Comparison of ENCODE assay signal across 19 cellular contexts in the genomic region with DNA sequence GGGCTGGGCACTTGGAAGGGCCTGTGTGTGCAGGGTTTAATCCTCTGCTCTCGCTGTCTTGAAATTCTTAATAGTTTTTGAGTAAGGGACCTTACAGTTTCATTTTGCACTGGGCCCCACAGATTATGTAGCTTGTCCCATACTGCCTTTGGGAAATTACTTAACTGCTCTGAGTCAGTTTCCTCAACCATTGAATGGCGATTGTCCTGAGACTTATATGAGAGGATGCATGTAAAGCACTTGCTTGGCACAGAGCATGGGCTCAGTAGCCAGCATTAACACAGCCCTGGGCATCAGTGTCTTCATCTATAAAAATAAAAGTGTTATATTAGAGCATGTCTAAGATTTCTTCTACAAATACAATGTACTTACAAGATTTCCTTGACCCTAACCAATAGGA.
"Had no signal": no experiment of that assay in that cellular context is flagged by ENCODE, and none has a peak within 500 bp of the region (broad histone marks: within the 10 kb centered on the region; RNA-seq: fewer than 3 reads in every experiment).

No MANE protein-coding gene starts in this region.

- H3K27ac ChIP-seq: brain microvascular endothelial cell, esophagus squamous epithelium, foreskin keratinocyte, hepatocyte, left ventricle myocardium inferior, stomach, thoracic aorta had no signal

- H3K4me1 Mint-ChIP-seq: activated CD8-positive, alpha-beta memory T cell treated with anti-CD3 and anti-CD28 coated beads, Interleukin-2, amount 10 ng/mL, durations not matched to agents 7 days and 5 days had no signal

- H3K36me3 Mint-ChIP-seq: activated CD8-positive, alpha-beta memory T cell treated with anti-CD3 and anti-CD28 coated beads, Interleukin-2, amount 10 ng/mL, durations not matched to agents 7 days and 5 days had no signal

- H3K79me2 ChIP-seq: hepatocyte had no signal

- H3K36me3 ChIP-seq: brain microvascular endothelial cell, esophagus squamous epithelium, left ventricle myocardium inferior, stomach, thoracic aorta had no signal

- H3K27me3 Mint-ChIP-seq: activated CD8-positive, alpha-beta memory T cell treated with anti-CD3 and anti-CD28 coated beads, Interleukin-2, amount 10 ng/mL, durations not matched to agents 7 days and 5 days; activated naive CD8-positive, alpha-beta T cell had no signal

- H3K4me3 ChIP-seq: esophagus squamous epithelium, hepatocyte, left ventricle myocardium inferior, stomach, thoracic aorta had no signal

- H3K4me3 Mint-ChIP-seq: activated CD8-positive, alpha-beta memory T cell treated with anti-CD3 and anti-CD28 coated beads, Interleukin-2, amount 10 ng/mL, durations not matched to agents 7 days and 5 days; activated naive CD8-positive, alpha-beta T cell; activated T-cell treated with anti-CD3 and anti-CD28 coated beads, Interleukin-2, amount 50 U/mL, for 24 hours; neural crest cell had no signal

- H3K27me3 ChIP-seq: brain microvascular endothelial cell, esophagus squamous epithelium, foreskin keratinocyte, hepatocyte, stomach had no signal

- H3K9me3 ChIP-seq: esophagus squamous epithelium, left ventricle myocardium inferior, stomach, thoracic aorta had no signal

- DNase-seq: activated CD4-positive, alpha-beta T cell treated with anti-CD3 and anti-CD28 coated beads, Interleukin-2, amount 50 U/mL, for 4 hours; activated CD4-positive, CD25-positive, alpha-beta regulatory T cell treated with anti-CD3 and anti-CD28 coated beads, Interleukin-2, amount 50 U/mL, for 72 hours; activated CD8-positive, alpha-beta memory T cell treated with anti-CD3 and anti-CD28 coated beads, Interleukin-2, amount 10 ng/mL, durations not matched to agents 7 days and 5 days; activated effector memory CD4-positive, alpha-beta T cell treated with Interleukin-2 at 50 U/mL for 16 hours; activated T-cell treated with anti-CD3 and anti-CD28 coated beads, Interleukin-2, amount 50 U/mL, for 24 hours; amygdala; brain microvascular endothelial cell; esophagus squamous epithelium; foreskin keratinocyte; kidney; left ventricle myocardium inferior; mesenchymal stem cell; stimulated activated CD4-positive, alpha-beta T cell treated with anti-CD3 and anti-CD28 coated beads, Interleukin-4, amount 100 ng/mL, for 4 hours; stomach; T-helper 2 cell had no signal

- H3K27ac Mint-ChIP-seq: activated CD8-positive, alpha-beta memory T cell treated with anti-CD3 and anti-CD28 coated beads, Interleukin-2, amount 10 ng/mL, durations not matched to agents 7 days and 5 days; activated naive CD8-positive, alpha-beta T cell; activated T-cell treated with anti-CD3 and anti-CD28 coated beads, Interleukin-2, amount 50 U/mL, for 24 hours had no signal

- H3K9me3 Mint-ChIP-seq: activated T-cell treated with anti-CD3 and anti-CD28 coated beads, Interleukin-2, amount 50 U/mL, for 24 hours had no signal

- ATAC-seq: activated CD8-positive, alpha-beta memory T cell treated with anti-CD3 and anti-CD28 coated beads, Interleukin-2, amount 10 ng/mL, durations not matched to agents 7 days and 5 days; foreskin keratinocyte had no signal

- H3K4me2 ChIP-seq: hepatocyte had no signal

- H2AFZ ChIP-seq: hepatocyte had no signal

- H3K4me1 ChIP-seq: esophagus squamous epithelium, foreskin keratinocyte, left ventricle myocardium inferior, stomach had no signal
